Comparison of ENCODE assay signal across 1 cellular context in genomic region chr17:37609170-37610040, GRCh38.
TF ChIP-seq lines count a peak whose summit lies in the region.

A gene with protein sequence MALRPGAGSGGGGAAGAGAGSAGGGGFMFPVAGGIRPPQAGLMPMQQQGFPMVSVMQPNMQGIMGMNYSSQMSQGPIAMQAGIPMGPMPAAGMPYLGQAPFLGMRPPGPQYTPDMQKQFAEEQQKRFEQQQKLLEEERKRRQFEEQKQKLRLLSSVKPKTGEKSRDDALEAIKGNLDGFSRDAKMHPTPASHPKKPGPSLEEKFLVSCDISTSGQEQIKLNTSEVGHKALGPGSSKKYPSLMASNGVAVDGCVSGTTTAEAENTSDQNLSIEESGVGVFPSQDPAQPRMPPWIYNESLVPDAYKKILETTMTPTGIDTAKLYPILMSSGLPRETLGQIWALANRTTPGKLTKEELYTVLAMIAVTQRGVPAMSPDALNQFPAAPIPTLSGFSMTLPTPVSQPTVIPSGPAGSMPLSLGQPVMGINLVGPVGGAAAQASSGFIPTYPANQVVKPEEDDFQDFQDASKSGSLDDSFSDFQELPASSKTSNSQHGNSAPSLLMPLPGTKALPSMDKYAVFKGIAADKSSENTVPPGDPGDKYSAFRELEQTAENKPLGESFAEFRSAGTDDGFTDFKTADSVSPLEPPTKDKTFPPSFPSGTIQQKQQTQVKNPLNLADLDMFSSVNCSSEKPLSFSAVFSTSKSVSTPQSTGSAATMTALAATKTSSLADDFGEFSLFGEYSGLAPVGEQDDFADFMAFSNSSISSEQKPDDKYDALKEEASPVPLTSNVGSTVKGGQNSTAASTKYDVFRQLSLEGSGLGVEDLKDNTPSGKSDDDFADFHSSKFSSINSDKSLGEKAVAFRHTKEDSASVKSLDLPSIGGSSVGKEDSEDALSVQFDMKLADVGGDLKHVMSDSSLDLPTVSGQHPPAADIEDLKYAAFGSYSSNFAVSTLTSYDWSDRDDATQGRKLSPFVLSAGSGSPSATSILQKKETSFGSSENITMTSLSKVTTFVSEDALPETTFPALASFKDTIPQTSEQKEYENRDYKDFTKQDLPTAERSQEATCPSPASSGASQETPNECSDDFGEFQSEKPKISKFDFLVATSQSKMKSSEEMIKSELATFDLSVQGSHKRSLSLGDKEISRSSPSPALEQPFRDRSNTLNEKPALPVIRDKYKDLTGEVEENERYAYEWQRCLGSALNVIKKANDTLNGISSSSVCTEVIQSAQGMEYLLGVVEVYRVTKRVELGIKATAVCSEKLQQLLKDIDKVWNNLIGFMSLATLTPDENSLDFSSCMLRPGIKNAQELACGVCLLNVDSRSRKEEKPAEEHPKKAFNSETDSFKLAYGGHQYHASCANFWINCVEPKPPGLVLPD (N-terminal part only) (minus strand): TSS chr17:37609418. CDS start chr17:37609355, 63 bp downstream.

TF ChIP-seq in A549, 52 proteins besides CTCF, POLR2A, EP300 and RAD21 (continued from another document):
- TF ChIP-seq FOSL2 (IDR thresholded peaks at IDR 0.05) (0 out of 2 replicates have a peak, but pooled peaks have one; percentile 38), FOSL2 (CRISPR knock-in tag; IDR thresholded peaks at IDR 0.05) (peak; percentile 84), PBX3 (IDR thresholded peaks at IDR 0.05) (peak; percentile 90), REST (IDR thresholded peaks at IDR 0.05) (0 out of 2 replicates have a peak, but pooled peaks have one; percentile 13), BHLHE40 (IDR thresholded peaks at IDR 0.05; ENCODE audit: low read depth, low read length) (peak; percentile 96), TFCP2L1 (CRISPR knock-in tag; IDR thresholded peaks at IDR 0.05) (no peak; the same call in none of the 2 replicates)
